19 cellular contexts compared by ENCODE assay signal in genomic region chr4:89356086-89356485, GRCh38. TPM values are rescaled to one million over a fixed set of nuclear protein-coding genes. Genes with fewer than 3 reads are reported as not detected.
DNase-seq lines count a peak whose midpoint lies in the region; ATAC-seq and TF ChIP-seq lines count a peak whose summit lies in the region.
"Had no signal": no experiment of that assay in that cellular context is flagged by ENCODE, and none has a peak within 500 bp of the region (broad histone marks: within the 10 kb centered on the region; RNA-seq: fewer than 3 reads in every experiment).

No MANE protein-coding gene starts in this region.

- TF ChIP-seq CTCF in mesothelial cell of epicardium (IDR thresholded peaks at IDR 0.05; ENCODE audit: unreplicated experiment): no peak
- TF ChIP-seq CTCF in Peyer's patch (IDR thresholded peaks at IDR 0.05): no peak
- TF ChIP-seq CTCF in WERI-Rb-1 (IDR thresholded peaks at IDR 0.05; ENCODE audit: low read depth, low read length): no peak

- H3K27me3 Mint-ChIP-seq in mesothelial cell of epicardium (ENCODE audit: low read depth): no peaks in the 10 kb centered on the region

- H3K9me3 ChIP-seq in Peyer's patch (no peaks in the 10 kb centered on the region), WERI-Rb-1 (ENCODE audit: severe bottlenecking) (no peaks in the 10 kb centered on the region)
- H3K9me3 ChIP-seq: neutrophil, right atrium auricular region had no signal

- no peaks in the 10 kb centered on the region for H3K4me1 ChIP-seq in Peyer's patch
- H3K4me1 ChIP-seq: right atrium auricular region had no signal

- H3K27ac ChIP-seq in Peyer's patch: no peak overlapping the region
- H3K27ac ChIP-seq in WERI-Rb-1: no peak overlapping the region
- H3K27ac ChIP-seq: 22Rv1, KMS-11, neutrophil, right atrium auricular region had no signal

- no peak overlapping the region for H3K4me3 Mint-ChIP-seq in mesothelial cell of epicardium
- H3K4me3 Mint-ChIP-seq: endodermal cell; stimulated activated naive CD8-positive, alpha-beta T cell treated with anti-CD3 and anti-CD28 coated beads, Interleukin-15, amount 100 ng/mL, for 72 hours; T-helper 1 cell treated with Interleukin-12 subunit alpha and Interleukin-12 subunit beta and Interleukin-4 antibody, amounts not matched to agents 30 μg/mL and 1 μg/mL, for 36 hours had no signal

- peaks cover 29% of the 10 kb centered on the region for H3K4me1 Mint-ChIP-seq in mesothelial cell of epicardium
- H3K4me1 Mint-ChIP-seq: endodermal cell; stimulated activated naive CD8-positive, alpha-beta T cell treated with anti-CD3 and anti-CD28 coated beads, Interleukin-15, amount 100 ng/mL, for 72 hours had no signal

- H3K27ac Mint-ChIP-seq in mesothelial cell of epicardium: peak overlapping the region; percentile 2
- H3K27ac Mint-ChIP-seq: endodermal cell; stimulated activated naive CD8-positive, alpha-beta T cell treated with anti-CD3 and anti-CD28 coated beads, Interleukin-15, amount 100 ng/mL, for 72 hours; T-helper 1 cell treated with Interleukin-12 subunit alpha and Interleukin-12 subunit beta and Interleukin-4 antibody, amounts not matched to agents 30 μg/mL and 1 μg/mL, for 36 hours had no signal

- DNase-seq in DMS 273 (lab: John Stamatoyannopoulos, UW; ENCODE audit: unreplicated experiment) (peak; percentile 13), DMS 273 treated with DMSO at 0.1 percent for 48 hours (lab: John Stamatoyannopoulos, UW) (no peak), NCI-H146 (lab: John Stamatoyannopoulos, UW) (peak; percentile 41), NCI-H82 (lab: John Stamatoyannopoulos, UW) (peak; percentile 37), mesothelial cell of epicardium (ENCODE audit: low spot score in 2 of 2, unreplicated experiment in 2 of 2) (no peak), Peyer's patch (no peak), WERI-Rb-1 (no peak)
- DNase-seq: activated CD8-positive, alpha-beta memory T cell treated with anti-CD3 and anti-CD28 coated beads for 24 hours; amygdala; endodermal cell; NCI-H187 treated with DMSO at 0.1 percent for 48 hours; stimulated activated naive CD8-positive, alpha-beta T cell treated with anti-CD3 and anti-CD28 coated beads, Interleukin-15, amount 100 ng/mL, for 72 hours had no signal

- H3K36me3 ChIP-seq in Peyer's patch (no peaks in the 10 kb centered on the region), WERI-Rb-1 (no peaks in the 10 kb centered on the region)
- H3K36me3 ChIP-seq: neutrophil, right atrium auricular region had no signal

- TF ChIP-seq POLR2A in Peyer's patch (IDR thresholded peaks at IDR 0.05): no peak

- H3K27me3 ChIP-seq in Peyer's patch: no peaks in the 10 kb centered on the region
- H3K27me3 ChIP-seq in WERI-Rb-1 (ENCODE audit: insufficient read depth, low read depth, severe bottlenecking): no peaks in the 10 kb centered on the region
- H3K27me3 ChIP-seq: neutrophil, right atrium auricular region had no signal

- no peaks in the 10 kb centered on the region for H3K9me3 Mint-ChIP-seq in mesothelial cell of epicardium
- H3K9me3 Mint-ChIP-seq: endodermal cell; stimulated activated naive CD8-positive, alpha-beta T cell treated with anti-CD3 and anti-CD28 coated beads, Interleukin-15, amount 100 ng/mL, for 72 hours; T-helper 1 cell treated with Interleukin-12 subunit alpha and Interleukin-12 subunit beta and Interleukin-4 antibody, amounts not matched to agents 30 μg/mL and 1 μg/mL, for 36 hours had no signal

- no peak overlapping the region for H3K4me3 ChIP-seq in Peyer's patch
- H3K4me3 ChIP-seq in WERI-Rb-1 (ENCODE audit: low read depth, low read length): no peak overlapping the region
- H3K4me3 ChIP-seq: right atrium auricular region had no signal

- ATAC-seq in GM21786 (IDR thresholded peaks at IDR 0.05; ENCODE audit: unreplicated experiment): no peak
- ATAC-seq: Right ventricle myocardium inferior; stimulated activated naive CD8-positive, alpha-beta T cell treated with anti-CD3 and anti-CD28 coated beads, Interleukin-15, amount 100 ng/mL, for 72 hours had no signal

- no peaks in the 10 kb centered on the region for H3K36me3 Mint-ChIP-seq in mesothelial cell of epicardium

RNA-seq across cellular contexts. Expression of gene GPRIN3, which starts 48.5 kb away (rescaled TPM):
- 1.4 to 1.6 TPM (median 1.5 TPM) in 3 replicates for total RNA-seq in mesothelial cell of epicardium
- 10 to 100 TPM; 13.1 to 26.8 (median 17.8) TPM for total RNA-seq in Peyer's patch

Comparison
In these comparisons a context has a peak if more than half of its experiments do, and no peak if none do; other contexts are left out.
1. DNase-seq: peak in DMS 273 (single experiment), NCI-H146 (single experiment) and NCI-H82 (single experiment); none in DMS 273 treated with DMSO at 0.1 percent for 48 hours (single experiment), mesothelial cell of epicardium (0 of 2), Peyer's patch (0 of 3) and WERI-Rb-1 (single experiment).